10 cellular contexts compared by ENCODE assay signal in the genomic region with DNA sequence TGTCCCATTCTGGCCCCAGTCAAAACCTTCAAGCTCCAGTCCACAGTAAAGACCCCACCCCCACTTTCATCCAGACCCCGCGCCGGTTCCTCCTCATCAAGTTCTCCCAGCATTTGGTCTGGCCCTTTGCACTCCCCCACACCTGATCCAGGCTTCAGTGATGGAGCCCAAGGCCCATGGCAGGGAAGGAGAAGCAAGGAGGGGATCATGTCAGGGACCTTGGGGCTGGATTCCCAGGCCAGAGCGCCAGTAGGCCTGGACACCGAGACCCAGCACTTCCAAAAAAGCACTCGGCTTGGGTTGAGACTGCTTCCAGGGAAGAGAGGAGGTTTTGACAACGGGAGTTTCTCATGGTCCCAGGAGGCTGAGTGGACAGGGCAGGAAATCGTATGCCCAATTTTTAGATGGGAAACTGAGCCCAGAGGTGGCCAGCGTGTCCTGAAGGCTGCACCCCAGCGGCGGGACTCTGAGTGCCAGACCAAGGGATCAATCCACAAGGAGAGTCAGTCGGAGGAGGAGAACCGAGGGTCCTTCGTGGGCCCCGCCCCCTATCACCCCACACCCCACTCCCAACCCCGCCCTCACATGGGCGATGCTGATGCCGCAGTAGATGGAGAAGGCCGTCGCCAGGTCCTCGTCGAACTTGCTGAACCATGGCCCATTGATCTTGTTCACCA.
DNase-seq lines count a peak whose midpoint lies in the region; ATAC-seq and TF ChIP-seq lines count a peak whose summit lies in the region.
"Had no signal": no experiment of that assay in that cellular context is flagged by ENCODE, and none has a peak within 500 bp of the region (broad histone marks: within the 10 kb centered on the region; RNA-seq: fewer than 3 reads in every experiment).

No MANE protein-coding gene starts in this region.

- H3K4me3 ChIP-seq in neuronal stem cell (ENCODE audit: low read length in 2 of 2), result peak overlapping the region in 1 of 2 donors; percentile 58
- no peak overlapping the region for H3K4me3 ChIP-seq in WERI-Rb-1 (ENCODE audit: low read depth, low read length)
- H3K4me3 ChIP-seq: PC-9 had no signal

- peak overlapping the region; percentile 76 for H2AK5ac ChIP-seq in neuronal stem cell (ENCODE audit: low read depth, low read length)

- no peak overlapping the region for H2BK12ac ChIP-seq in neuronal stem cell (ENCODE audit: low read length)

- ATAC-seq in T-helper 17 cell (no peak), HG03108 (IDR thresholded peaks at IDR 0.05; ENCODE audit: unreplicated experiment) (no peak)

- TF ChIP-seq CTCF in glutamatergic neuron (IDR thresholded peaks at IDR 0.05; ENCODE audit: partially characterized antibody, unreplicated experiment) (no peak), WERI-Rb-1 (IDR thresholded peaks at IDR 0.05; ENCODE audit: low read depth, low read length) (no peak)

- no peaks in the 10 kb centered on the region; the same call in 1 of the 2 replicates for H3K9me3 ChIP-seq in ES-I3 (ENCODE audit: control insufficient read depth, insufficient read depth, low read length)
- H3K9me3 ChIP-seq in T-helper 17 cell (ENCODE audit: control insufficient read depth, low read length, poor library complexity, severe bottlenecking), result no peaks in the 10 kb centered on the region
- H3K9me3 ChIP-seq in neuronal stem cell (replicated peaks in 1 of 2; ENCODE audit: control insufficient read depth in 2 of 2, insufficient read depth in 1 of 2, low read depth in 1 of 2, low read length in 2 of 2), result no peaks in the 10 kb centered on the region
- no peaks in the 10 kb centered on the region for H3K9me3 ChIP-seq in WERI-Rb-1 (ENCODE audit: severe bottlenecking)
- H3K9me3 ChIP-seq: tibial artery had no signal

- H2AFZ ChIP-seq in neuronal stem cell (ENCODE audit: low read length), result no peak overlapping the region
- H2AFZ ChIP-seq: PC-9 had no signal

- no peak overlapping the region for H2BK120ac ChIP-seq in neuronal stem cell (ENCODE audit: low read depth, low read length)

- H4K8ac ChIP-seq in neuronal stem cell (ENCODE audit: low read depth, low read length), result no peak overlapping the region

- H3K23ac ChIP-seq in neuronal stem cell (ENCODE audit: low read depth, low read length, poor library complexity), result no peak overlapping the region

- H3K4me1 Mint-ChIP-seq in T-helper 17 cell, result peaks cover 34% of the 10 kb centered on the region
- peaks cover 3% of the 10 kb centered on the region for H3K4me1 Mint-ChIP-seq in glutamatergic neuron (ENCODE audit: low read depth, unreplicated experiment)

- H3K36me3 ChIP-seq in ES-I3 (ENCODE audit: insufficient read depth, low read length), result no peaks in the 10 kb centered on the region
- no peaks in the 10 kb centered on the region for H3K36me3 ChIP-seq in neuronal stem cell (replicated peaks in 1 of 2; ENCODE audit: control insufficient read depth in 2 of 2, insufficient read depth in 2 of 2, low read length in 2 of 2)
- H3K36me3 ChIP-seq in WERI-Rb-1, result peaks cover 2% of the 10 kb centered on the region; the same call in 1 of the 2 replicates

- H3K27ac ChIP-seq in neuronal stem cell (replicated peaks; ENCODE audit: low read length) (no peak overlapping the region), WERI-Rb-1 (no peak overlapping the region)
- H3K27ac ChIP-seq: PC-9, tibial artery had no signal

- H3K18ac ChIP-seq in neuronal stem cell (ENCODE audit: low read length), result peak overlapping the region; percentile 80

- DNase-seq in T-helper 17 cell, result no peak
- no peak for DNase-seq in glutamatergic neuron
- no peak for DNase-seq in neuronal stem cell (ENCODE audit: low spot score)
- DNase-seq in WERI-Rb-1, result no peak
- no peak for DNase-seq in HEK293T (ENCODE audit: extremely low spot score)
- DNase-seq: NCI-H2227 treated with DMSO at 0.1 percent for 48 hours, PC-9 had no signal

- POLR2A ChIA-PET in HEK293T (lab: Yijun Ruan, JAX), result no interaction called here

- H3K4me2 ChIP-seq in neuronal stem cell (ENCODE audit: insufficient read depth, low read length, poor library complexity, severe bottlenecking), result peak overlapping the region; percentile 78
- H3K4me2 ChIP-seq: PC-9 had no signal

- no peak overlapping the region for H3K4ac ChIP-seq in neuronal stem cell (ENCODE audit: low read length)

- H3K4me1 ChIP-seq in ES-I3 (ENCODE audit: insufficient read depth, low read length) (no peaks in the 10 kb centered on the region), neuronal stem cell (ENCODE audit: control insufficient read depth in 2 of 2, insufficient read depth in 1 of 2, low read depth in 1 of 2, low read length in 2 of 2) (peaks cover 0 to 10% of the 10 kb centered on the region in 2 donors)

- H3K9ac ChIP-seq in ES-I3 (ENCODE audit: low read depth, low read length) (peak overlapping the region; percentile 46; the same call in 1 of the 2 replicates), neuronal stem cell (ENCODE audit: low read depth, low read length, poor library complexity) (peak overlapping the region; percentile 33)

- H3K27ac Mint-ChIP-seq in T-helper 17 cell, result no peak overlapping the region
- no peak overlapping the region for H3K27ac Mint-ChIP-seq in glutamatergic neuron (ENCODE audit: unreplicated experiment)

- H3K36me3 Mint-ChIP-seq in T-helper 17 cell (ENCODE audit: low read depth) (peaks cover 7% of the 10 kb centered on the region), glutamatergic neuron (ENCODE audit: unreplicated experiment) (peaks cover 4% of the 10 kb centered on the region)

- H3K27me3 Mint-ChIP-seq in T-helper 17 cell (peaks cover 24% of the 10 kb centered on the region), glutamatergic neuron (ENCODE audit: unreplicated experiment) (peaks cover 19% of the 10 kb centered on the region)

- H3K27me3 ChIP-seq in neuronal stem cell (ENCODE audit: control insufficient read depth in 3 of 3, insufficient read depth in 3 of 3, low read depth in 1 of 3, low read length in 3 of 3) (peaks cover 10 to 77% (median 31%) of the 10 kb centered on the region in 3 experiments), WERI-Rb-1 (ENCODE audit: insufficient read depth, low read depth, severe bottlenecking) (no peaks in the 10 kb centered on the region)

- peak overlapping the region; percentile 86 for H3K4me3 Mint-ChIP-seq in T-helper 17 cell
- H3K4me3 Mint-ChIP-seq in glutamatergic neuron (ENCODE audit: unreplicated experiment), result peak overlapping the region; percentile 49

- H2BK15ac ChIP-seq in neuronal stem cell (ENCODE audit: low read length), result no peak overlapping the region

- H3K9me3 Mint-ChIP-seq in glutamatergic neuron (ENCODE audit: unreplicated experiment), result peaks cover 1% of the 10 kb centered on the region

- no peak overlapping the region for H4K91ac ChIP-seq in neuronal stem cell (ENCODE audit: low read depth, low read length, poor library complexity)

- no CpG with 5 or more reads among the region's 22 CpGs for whole genome bisulfite sequencing in neuronal stem cell (ENCODE audit: extremely low coverage in 2 of 2, insufficient read length in 2 of 2, insufficient replicate concordance in 1 of 2), 2 donors

- CTCF ChIA-PET in HEK293T (lab: Yijun Ruan, JAX), result interaction anchor here (1.0 kb wide), 1 partner anchor 112 kb away, joined by 3 read pairs; no protein-coding TSS in a partner anchor

- no peaks in the 10 kb centered on the region for H3K79me1 ChIP-seq in neuronal stem cell (ENCODE audit: low read depth, low read length)

- H2BK5ac ChIP-seq in neuronal stem cell (ENCODE audit: low read length), result no peak overlapping the region

- no peak overlapping the region for H3K14ac ChIP-seq in neuronal stem cell (ENCODE audit: low read length)

TF ChIP-seq in HEK293T, 16 proteins besides CTCF, POLR2A, EP300 and RAD21:
- TF ChIP-seq NFRKB (IDR thresholded peaks at IDR 0.05) (no peak), TARDBP (IDR thresholded peaks at IDR 0.05) (no peak), HDGF (IDR thresholded peaks at IDR 0.05; ENCODE audit: borderline replicate concordance) (no peak), ZNF384 (IDR thresholded peaks at IDR 0.05) (no peak)
